ENCODE assay signal across 19 cellular contexts in the genomic region with DNA sequence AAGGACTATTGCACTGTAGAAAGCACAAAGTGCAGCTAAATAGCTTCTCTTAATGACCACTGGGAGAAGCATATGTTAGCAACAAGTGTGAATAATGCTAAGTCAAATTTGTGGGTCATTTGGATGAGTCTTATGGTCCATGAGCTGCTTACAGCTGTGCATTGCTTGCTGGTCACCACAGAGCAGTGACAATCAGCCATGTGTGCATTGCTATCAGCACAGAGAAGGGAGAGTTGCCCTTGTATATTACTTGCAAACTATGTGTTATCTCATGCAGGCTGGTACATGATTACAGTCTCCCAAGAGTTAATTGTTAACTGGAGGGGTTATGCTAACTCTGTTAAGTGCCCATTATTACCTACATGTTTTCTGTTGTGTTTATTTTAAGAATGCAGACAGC. TPM values are rescaled to one million over a fixed set of nuclear protein-coding genes. Genes with fewer than 3 reads are reported as not detected.
DNase-seq lines count a peak whose midpoint lies in the region; ATAC-seq and FAIRE-seq lines count a peak whose summit lies in the region.
"Had no signal": no experiment of that assay in that cellular context is flagged by ENCODE, and none has a peak within 500 bp of the region (broad histone marks: within the 10 kb centered on the region; RNA-seq: fewer than 3 reads in every experiment).

No MANE protein-coding gene starts in this region.

- in situ Hi-C loops in G401 (cut with HindIII; ENCODE audit: low sequenced_read_pairs) = no loop called here

- DNase-seq in GM18507 (ENCODE audit: extremely low spot score, insufficient read length, low read depth) (no peak), left lobe of liver (ENCODE audit: low spot score) (no peak), G401 (ENCODE audit: low spot score) (no peak), urothelium cell line (ENCODE audit: low spot score) (no peak)
- DNase-seq in NK-92 treated with Interleukin-12 subunit alpha and Interleukin-12 subunit beta, amount 100 ng/mL, for 24 hours (lab: John Stamatoyannopoulos, UW) = no peak
- DNase-seq: activated CD4-positive, alpha-beta T cell treated with anti-CD3 and anti-CD28 coated beads, Interleukin-2, amount 10 ng/mL, durations not matched to agents 24 days and 14 days; activated CD8-positive, alpha-beta memory T cell treated with anti-CD3 and anti-CD28 coated beads, Interleukin-2, amount 50 U/mL, for 48 hours; activated gamma-delta T cell treated with Interleukin-2 at 50 U/mL for 16 hours; amygdala; caudate nucleus; EL; H7; NCI-H1694 treated with DMSO at 0.1 percent for 48 hours; sigmoid colon had no signal

- peak; percentile 80 for FAIRE-seq in GM18507 (lab: Jason Lieb, UNC)
- FAIRE-seq in urothelium cell line (lab: Jason Lieb, UNC) = no peak

- ATAC-seq in GM19397 (IDR thresholded peaks at IDR 0.05; ENCODE audit: unreplicated experiment) (peak; percentile 93), HG03354 (IDR thresholded peaks at IDR 0.05; ENCODE audit: poor library complexity, severe bottlenecking, unreplicated experiment) (peak; percentile 77), left lobe of liver (peak; percentile 54), HG03280 (IDR thresholded peaks at IDR 0.05; ENCODE audit: unreplicated experiment) (no peak)
- ATAC-seq: esophagus mucosa, gastroesophageal sphincter had no signal

RNA-seq across cellular contexts. Expression of gene MRPS33, which starts 25.7 kb away (rescaled TPM):
- 33.2 TPM for total RNA-seq in left lobe of liver
- total RNA-seq in G401 (2014; rRNA removed; shearing (Covaris generic)) = 46.6 and 55.8 TPM in 2 replicates
